In the genomic region with DNA sequence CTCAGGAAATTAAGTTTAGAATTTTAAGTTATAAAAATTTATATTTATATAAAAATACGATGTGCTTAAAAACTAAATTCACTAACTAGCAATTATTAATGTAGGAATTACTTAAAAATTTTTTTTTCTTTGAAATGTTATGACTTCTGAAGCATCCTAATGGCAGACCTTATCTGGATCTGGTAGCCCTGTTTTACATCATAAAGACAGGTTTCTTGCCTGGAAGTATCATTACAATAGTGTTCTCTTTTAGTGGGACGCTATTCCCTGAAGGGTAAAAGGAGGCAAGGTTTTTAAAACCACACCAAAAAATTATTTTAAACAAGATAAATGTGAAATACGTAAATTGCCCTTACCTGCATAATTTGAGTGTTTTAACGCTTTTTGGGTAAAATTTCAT, we compare ENCODE assay signal across 22 cellular contexts. TPM values are rescaled to one million over a fixed set of nuclear protein-coding genes. Genes with fewer than 3 reads are reported as not detected.
DNase-seq lines count a peak whose midpoint lies in the region; ATAC-seq, FAIRE-seq and TF ChIP-seq lines count a peak whose summit lies in the region.
"Had no signal": no experiment of that assay in that cellular context is flagged by ENCODE, and none has a peak within 500 bp of the region (broad histone marks: within the 10 kb centered on the region; RNA-seq: fewer than 3 reads in every experiment).

No MANE protein-coding gene starts in this region.

- WGBS in HUES64, result 68% methylated on average over 2 of the region's 4 CpGs

- DNase-seq in astrocyte (ENCODE audit: low read depth) (no peak), NCI-H2081 (lab: John Stamatoyannopoulos, UW) (no peak), chondrocyte (ENCODE audit: low spot score) (no peak)
- no peak for DNase-seq in stimulated activated effector memory CD8-positive, alpha-beta T cell treated with anti-CD3 and anti-CD28 coated beads, Interleukin-12 subunit alpha, Interleukin-12 subunit beta, amount 100 ng/mL, for 72 hours (ENCODE audit: low spot score in 2 of 2)
- DNase-seq: activated CD8-positive, alpha-beta memory T cell treated with anti-CD3 and anti-CD28 coated beads, Interleukin-2, amount 10 ng/mL, durations not matched to agents 7 days and 5 days; activated effector memory CD4-positive, alpha-beta T cell treated with anti-CD3 and anti-CD28 coated beads, Interleukin-2, amount 50 U/mL, for 16 hours; anterior cingulate cortex; cerebellar nuclear complex; effector memory CD4-positive, alpha-beta T cell; GOT3; heart right ventricle; naive thymus-derived CD8-positive, alpha-beta T cell; NCI-H1092; NCI-H526; T1000 had no signal

- H3F3A ChIP-seq in DOHH2 (ENCODE audit: control insufficient read depth, insufficient read depth), result no peaks in the 10 kb centered on the region
- H3F3A ChIP-seq in neural cell (ENCODE audit: insufficient read depth, low read length, poor library complexity, severe bottlenecking), result no peaks in the 10 kb centered on the region

- TF ChIP-seq RAD21 in neural cell (conservative IDR thresholded peaks at IDR 0.05), result no peak

- no peak for ATAC-seq in stimulated activated effector memory CD8-positive, alpha-beta T cell treated with anti-CD3 and anti-CD28 coated beads, Interleukin-12 subunit alpha, Interleukin-12 subunit beta, amount 100 ng/mL, for 72 hours
- ATAC-seq: activated CD8-positive, alpha-beta memory T cell treated with anti-CD3 and anti-CD28 coated beads, Interleukin-2, amount 10 ng/mL, durations not matched to agents 7 days and 5 days; heart right ventricle; naive thymus-derived CD8-positive, alpha-beta T cell had no signal

- H3K4me3 Mint-ChIP-seq in astrocyte (ENCODE audit: unreplicated experiment) (peak overlapping the region; percentile 57), chondrocyte (ENCODE audit: unreplicated experiment) (no peak overlapping the region)
- H3K4me3 Mint-ChIP-seq in stimulated activated effector memory CD8-positive, alpha-beta T cell treated with anti-CD3 and anti-CD28 coated beads, Interleukin-12 subunit alpha, Interleukin-12 subunit beta, amount 100 ng/mL, for 72 hours, result no peak overlapping the region
- H3K4me3 Mint-ChIP-seq: memory B cell had no signal

- H3K9me2 ChIP-seq in DOHH2 (replicated peaks; ENCODE audit: control insufficient read depth, low read length) (no peaks in the 10 kb centered on the region), neural cell (ENCODE audit: insufficient read depth, low read length) (no peaks in the 10 kb centered on the region)

- H3K79me2 ChIP-seq in DOHH2 (ENCODE audit: control insufficient read depth, low read length), result peaks cover 80% of the 10 kb centered on the region
- H3K79me2 ChIP-seq in astrocyte (ENCODE audit: insufficient read depth, low read length), result peaks cover 70% of the 10 kb centered on the region
- peaks cover 52% of the 10 kb centered on the region for H3K79me2 ChIP-seq in neural cell (replicated peaks; ENCODE audit: insufficient read depth, low read length)

- H3K9me3 Mint-ChIP-seq in astrocyte (ENCODE audit: unreplicated experiment), result no peaks in the 10 kb centered on the region
- no peaks in the 10 kb centered on the region for H3K9me3 Mint-ChIP-seq in stimulated activated effector memory CD8-positive, alpha-beta T cell treated with anti-CD3 and anti-CD28 coated beads, Interleukin-12 subunit alpha, Interleukin-12 subunit beta, amount 100 ng/mL, for 72 hours
- H3K9me3 Mint-ChIP-seq in chondrocyte (ENCODE audit: low read depth), result no peaks in the 10 kb centered on the region
- H3K9me3 Mint-ChIP-seq: memory B cell; naive thymus-derived CD8-positive, alpha-beta T cell had no signal

- H3K27me3 ChIP-seq in DOHH2 (ENCODE audit: control insufficient read depth, low read length) (no peaks in the 10 kb centered on the region), HUES64 (ENCODE audit: insufficient read depth, low read length) (no peaks in the 10 kb centered on the region), astrocyte (ENCODE audit: insufficient read depth, low read length) (no peaks in the 10 kb centered on the region), neural cell (ENCODE audit: insufficient read depth, low read depth, low read length) (peaks cover 6% of the 10 kb centered on the region)
- H3K27me3 ChIP-seq: heart right ventricle had no signal

- no peak overlapping the region for H3K27ac ChIP-seq in DOHH2 (ENCODE audit: low read depth, low read length)
- no peak overlapping the region for H3K27ac ChIP-seq in HUES64 (ENCODE audit: low read depth, low read length)
- no peak overlapping the region for H3K27ac ChIP-seq in astrocyte (ENCODE audit: low read depth, low read length)
- H3K27ac ChIP-seq in neural cell (ENCODE audit: low read length), result no peak overlapping the region
- H3K27ac ChIP-seq: heart right ventricle, prostate gland had no signal

- TF ChIP-seq CTCF in DOHH2 (IDR thresholded peaks at IDR 0.05; ENCODE audit: low read depth, low read length, poor library complexity, severe bottlenecking) (no peak), astrocyte (IDR thresholded peaks at IDR 0.05; ENCODE audit: insufficient read depth, low read depth, low read length) (no peak), neural cell (IDR thresholded peaks at IDR 0.05; ENCODE audit: poor library complexity, severe bottlenecking) (no peak), chondrocyte (IDR thresholded peaks at IDR 0.05) (no peak)

- H3K36me3 Mint-ChIP-seq in astrocyte (ENCODE audit: low read depth, unreplicated experiment), result peaks cover 2% of the 10 kb centered on the region
- H3K36me3 Mint-ChIP-seq in stimulated activated effector memory CD8-positive, alpha-beta T cell treated with anti-CD3 and anti-CD28 coated beads, Interleukin-12 subunit alpha, Interleukin-12 subunit beta, amount 100 ng/mL, for 72 hours, result peaks cover 43% of the 10 kb centered on the region
- no peaks in the 10 kb centered on the region for H3K36me3 Mint-ChIP-seq in chondrocyte (ENCODE audit: low read depth)

- FAIRE-seq in astrocyte (lab: Jason Lieb, UNC), result no peak
- FAIRE-seq: islet of Langerhans had no signal

- peaks cover 7% of the 10 kb centered on the region for H3K4me1 Mint-ChIP-seq in astrocyte (ENCODE audit: low read depth, unreplicated experiment)
- peaks cover 39% of the 10 kb centered on the region for H3K4me1 Mint-ChIP-seq in stimulated activated effector memory CD8-positive, alpha-beta T cell treated with anti-CD3 and anti-CD28 coated beads, Interleukin-12 subunit alpha, Interleukin-12 subunit beta, amount 100 ng/mL, for 72 hours
- peaks cover 23% of the 10 kb centered on the region for H3K4me1 Mint-ChIP-seq in chondrocyte (ENCODE audit: low read depth)

- no peaks in the 10 kb centered on the region for H3K9me3 ChIP-seq in DOHH2 (ENCODE audit: control insufficient read depth, insufficient read depth, low read length)
- no peaks in the 10 kb centered on the region for H3K9me3 ChIP-seq in HUES64 (ENCODE audit: insufficient read depth, low read depth, low read length)
- H3K9me3 ChIP-seq in astrocyte (ENCODE audit: insufficient read depth, low read depth, low read length), result no peaks in the 10 kb centered on the region
- no peaks in the 10 kb centered on the region for H3K9me3 ChIP-seq in neural cell (ENCODE audit: low read length)
- H3K9me3 ChIP-seq: heart right ventricle, prostate gland had no signal

- H3K36me3 ChIP-seq in DOHH2 (ENCODE audit: control insufficient read depth, low read length) (peaks cover 17% of the 10 kb centered on the region), HUES64 (ENCODE audit: insufficient read depth, low read length) (no peaks in the 10 kb centered on the region), astrocyte (ENCODE audit: insufficient read depth, low read length) (peaks cover 2% of the 10 kb centered on the region), neural cell (ENCODE audit: insufficient read depth, low read length) (no peaks in the 10 kb centered on the region)
- H3K36me3 ChIP-seq: prostate gland had no signal

- H3K4me3 ChIP-seq in DOHH2 (ENCODE audit: low read length), result no peak overlapping the region
- H3K4me3 ChIP-seq in HUES64 (ENCODE audit: low read length), result peak overlapping the region; percentile 88
- H3K4me3 ChIP-seq in astrocyte (ENCODE audit: insufficient read depth, low read depth, low read length), result no peak overlapping the region
- peak overlapping the region; percentile 85 for H3K4me3 ChIP-seq in neural cell (ENCODE audit: low read length)

- no peak overlapping the region for H3K27ac Mint-ChIP-seq in astrocyte (ENCODE audit: unreplicated experiment)
- no peak overlapping the region for H3K27ac Mint-ChIP-seq in stimulated activated effector memory CD8-positive, alpha-beta T cell treated with anti-CD3 and anti-CD28 coated beads, Interleukin-12 subunit alpha, Interleukin-12 subunit beta, amount 100 ng/mL, for 72 hours
- H3K27ac Mint-ChIP-seq in chondrocyte (ENCODE audit: unreplicated experiment), result no peak overlapping the region
- H3K27ac Mint-ChIP-seq: activated CD8-positive, alpha-beta memory T cell treated with anti-CD3 and anti-CD28 coated beads, Interleukin-2, amount 10 ng/mL, durations not matched to agents 7 days and 5 days; B cell; memory B cell had no signal

- H4K20me1 ChIP-seq in DOHH2 (ENCODE audit: control insufficient read depth, insufficient read depth, low read depth, low read length) (peaks cover 9% of the 10 kb centered on the region; the same call in 1 of the 2 replicates), astrocyte (ENCODE audit: insufficient read depth, low read length) (peaks cover 50% of the 10 kb centered on the region), neural cell (ENCODE audit: insufficient read depth) (no peaks in the 10 kb centered on the region)

- peaks cover 21% of the 10 kb centered on the region for H3K4me1 ChIP-seq in DOHH2 (ENCODE audit: control insufficient read depth, low read length)
- peaks cover 25% of the 10 kb centered on the region for H3K4me1 ChIP-seq in HUES64 (ENCODE audit: insufficient read depth, low read length)
- peaks cover 14% of the 10 kb centered on the region for H3K4me1 ChIP-seq in astrocyte (ENCODE audit: insufficient read depth, low read length)
- H3K4me1 ChIP-seq: prostate gland had no signal

- TF ChIP-seq EP300 in neural cell (conservative IDR thresholded peaks at IDR 0.05; ENCODE audit: poor library complexity, severe bottlenecking), result no peak

- H3K4me2 ChIP-seq in DOHH2 (ENCODE audit: low read length) (peak overlapping the region; percentile 13; the same call in 1 of the 2 replicates), astrocyte (ENCODE audit: low read length) (peak overlapping the region; percentile 96), neural cell (ENCODE audit: low read length) (peak overlapping the region; percentile 91)

- no peak overlapping the region for H2AFZ ChIP-seq in astrocyte (ENCODE audit: low read depth, low read length)
- H2AFZ ChIP-seq in neural cell (ENCODE audit: low read depth, low read length), result no peak overlapping the region

- H3K9ac ChIP-seq in HUES64 (ENCODE audit: low read depth, low read length) (no peak overlapping the region), astrocyte (ENCODE audit: low read length) (no peak overlapping the region), neural cell (ENCODE audit: low read length) (no peak overlapping the region)

- H3K27me3 Mint-ChIP-seq in astrocyte (ENCODE audit: low read depth, unreplicated experiment) (no peaks in the 10 kb centered on the region), chondrocyte (ENCODE audit: low read depth) (no peaks in the 10 kb centered on the region)
- H3K27me3 Mint-ChIP-seq: activated CD8-positive, alpha-beta memory T cell treated with anti-CD3 and anti-CD28 coated beads, Interleukin-2, amount 10 ng/mL, durations not matched to agents 7 days and 5 days; B cell; memory B cell; naive thymus-derived CD8-positive, alpha-beta T cell had no signal

RNA-seq across cellular contexts. Expression of gene WDR20, which starts 2.1 kb away (rescaled TPM):
- 16.1 TPM for polyA plus RNA-seq in HUES64 (2013, experiment 1 of 2)
- 18.7 TPM for polyA plus RNA-seq in HUES64 (2013, experiment 2 of 2)
- 22.4 and 23.6 TPM in 2 replicates for total RNA-seq in astrocyte
- 26.3 and 28.6 TPM in 2 replicates for polyA plus RNA-seq in neural cell
- 43.8 and 51.5 TPM in 2 replicates for polyA minus RNA-seq in neural cell
- 20.8 to 28.8 TPM (median 23.0 TPM) in 3 replicates for total RNA-seq in chondrocyte

RNA-seq across cellular contexts. Expression of gene HSP90AA1, which starts 55.0 kb away (rescaled TPM):
- polyA plus RNA-seq in HUES64 (2013, experiment 1 of 2), result 836 TPM
- 789 TPM for polyA plus RNA-seq in HUES64 (2013, experiment 2 of 2)
- total RNA-seq in astrocyte (352 and 428 TPM in 2 replicates), chondrocyte (239 to 400 TPM (median 242 TPM) in 3 replicates)
- polyA plus RNA-seq in neural cell, result 206 and 232 TPM in 2 replicates
- polyA minus RNA-seq in neural cell, result 396 and 605 TPM in 2 replicates

Comparison
In these comparisons a context has a peak if more than half of its experiments do, and no peak if none do; other contexts are left out.
1. H3K4me2 ChIP-seq: peak in every context shown above with its lines; median percentile 96 in astrocyte; 91 in neural cell; 13 in DOHH2.
2. H3K4me3 ChIP-seq: peak in HUES64 (single experiment) and neural cell (single experiment); none in DOHH2 (single experiment) and astrocyte (single experiment).